In the genomic region with DNA sequence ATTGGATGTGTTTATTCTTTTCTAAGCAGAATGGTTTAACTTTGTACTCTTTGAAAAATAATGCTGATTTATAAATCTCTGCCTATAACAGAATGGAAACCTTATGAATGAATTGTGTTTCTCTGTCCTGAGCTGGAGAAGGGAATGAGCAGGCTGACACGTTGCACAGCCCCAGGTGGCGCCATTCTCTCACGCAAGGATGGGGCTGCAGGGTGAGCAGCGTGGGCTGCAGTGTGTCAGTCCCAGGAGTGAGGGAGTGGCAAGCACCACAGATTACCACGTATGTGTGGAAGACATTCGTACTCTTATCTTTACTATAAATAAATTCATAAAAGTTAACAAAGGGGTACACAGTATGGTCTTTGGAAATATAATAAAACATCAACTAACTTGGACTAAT, we compare ENCODE assay signal across 9 cellular contexts. TPM values are rescaled to one million over a fixed set of nuclear protein-coding genes. Genes with fewer than 3 reads are reported as not detected.
DNase-seq lines count a peak whose midpoint lies in the region; ATAC-seq and TF ChIP-seq lines count a peak whose summit lies in the region.
"Had no signal": no experiment of that assay in that cellular context is flagged by ENCODE, and none has a peak within 500 bp of the region (broad histone marks: within the 10 kb centered on the region; RNA-seq: fewer than 3 reads in every experiment).

No MANE protein-coding gene starts in this region.

- no peaks in the 10 kb centered on the region for H3K27me3 ChIP-seq in left ventricle myocardium inferior (ENCODE audit: low read depth)
- H3K27me3 ChIP-seq in sigmoid colon: no peaks in the 10 kb centered on the region

- H3K36me3 Mint-ChIP-seq in activated naive CD4-positive, alpha-beta T cell treated with anti-CD3 and anti-CD28 coated beads, Interleukin-2, amount 10 ng/mL, durations not matched to agents 7 days and 5 days: peaks cover 10% of the 10 kb centered on the region

- CTCF ChIA-PET in activated naive CD4-positive, alpha-beta T cell treated with anti-CD3 and anti-CD28 coated beads, Interleukin-2, amount 10 ng/mL, durations not matched to agents 7 days and 5 days (lab: Charles Lee): interaction anchor here (0.9 to 1.4 kb wide), 2 partner anchors 16 to 767 kb away, joined by 3 to 4 read pairs; no protein-coding TSS in a partner anchor

- H3K27ac ChIP-seq in left ventricle myocardium inferior (replicated peaks) (no peak overlapping the region), sigmoid colon (no peak overlapping the region)

- TF ChIP-seq POLR2A in sigmoid colon (IDR thresholded peaks at IDR 0.05): no peak

- no peak for ATAC-seq in HG02852 (IDR thresholded peaks at IDR 0.05; ENCODE audit: unreplicated experiment)

- H3K9me3 Mint-ChIP-seq in activated naive CD4-positive, alpha-beta T cell treated with anti-CD3 and anti-CD28 coated beads, Interleukin-2, amount 10 ng/mL, durations not matched to agents 7 days and 5 days: no peaks in the 10 kb centered on the region
- H3K9me3 Mint-ChIP-seq: activated naive CD4-positive, alpha-beta T cell treated with anti-CD3 and anti-CD28 coated beads, Interleukin-2, amount 50 U/mL, for 24 hours had no signal

- H3K4me1 ChIP-seq in left ventricle myocardium inferior (no peaks in the 10 kb centered on the region), sigmoid colon (no peaks in the 10 kb centered on the region)

- no peaks in the 10 kb centered on the region for H3K27me3 Mint-ChIP-seq in activated naive CD4-positive, alpha-beta T cell treated with anti-CD3 and anti-CD28 coated beads, Interleukin-2, amount 10 ng/mL, durations not matched to agents 7 days and 5 days
- H3K27me3 Mint-ChIP-seq: activated naive CD4-positive, alpha-beta T cell treated with anti-CD3 and anti-CD28 coated beads, Interleukin-2, amount 50 U/mL, for 24 hours had no signal

- TF ChIP-seq EP300 in sigmoid colon (IDR thresholded peaks at IDR 0.05): no peak

- no peaks in the 10 kb centered on the region for H3K4me1 Mint-ChIP-seq in activated naive CD4-positive, alpha-beta T cell treated with anti-CD3 and anti-CD28 coated beads, Interleukin-2, amount 10 ng/mL, durations not matched to agents 7 days and 5 days
- H3K4me1 Mint-ChIP-seq: activated naive CD4-positive, alpha-beta T cell treated with anti-CD3 and anti-CD28 coated beads, Interleukin-2, amount 50 U/mL, for 24 hours had no signal

- H3K36me3 ChIP-seq in left ventricle myocardium inferior: peaks cover 23% of the 10 kb centered on the region
- H3K36me3 ChIP-seq in sigmoid colon: no peaks in the 10 kb centered on the region

- H3K27ac Mint-ChIP-seq in activated naive CD4-positive, alpha-beta T cell treated with anti-CD3 and anti-CD28 coated beads, Interleukin-2, amount 10 ng/mL, durations not matched to agents 7 days and 5 days: no peak overlapping the region
- H3K27ac Mint-ChIP-seq: activated naive CD4-positive, alpha-beta T cell treated with anti-CD3 and anti-CD28 coated beads, Interleukin-2, amount 50 U/mL, for 24 hours had no signal

- TF ChIP-seq CTCF in left ventricle myocardium inferior (IDR thresholded peaks at IDR 0.05; ENCODE audit: borderline replicate concordance) (peak; percentile 49), sigmoid colon (IDR thresholded peaks at IDR 0.05) (peak in 3 of 4 experiments; percentile 14 to 28 (median 14))

- DNase-seq in activated naive CD4-positive, alpha-beta T cell treated with anti-CD3 and anti-CD28 coated beads, Interleukin-2, amount 10 ng/mL, durations not matched to agents 7 days and 5 days: peak; percentile 31
- DNase-seq in activated naive CD4-positive, alpha-beta T cell treated with Interleukin-2 at 50 U/mL for 16 hours: no peak
- DNase-seq in NCI-H1092 (lab: John Stamatoyannopoulos, UW) (peak; percentile 37), left ventricle myocardium inferior (peak; percentile 34), sigmoid colon (no peak), SKM-1 treated with dmso at 0.1 percent for 144 hours (lab: John Stamatoyannopoulos, UW; ENCODE audit: unreplicated experiment) (no peak)
- DNase-seq in activated CD4-positive, alpha-beta T cell treated with anti-CD3 and anti-CD28 coated beads, Interleukin-2, amount 50 U/mL, for 48 hours: peak; percentile 19 to 34

- no peak overlapping the region for H3K4me3 Mint-ChIP-seq in activated naive CD4-positive, alpha-beta T cell treated with anti-CD3 and anti-CD28 coated beads, Interleukin-2, amount 10 ng/mL, durations not matched to agents 7 days and 5 days
- H3K4me3 Mint-ChIP-seq: activated naive CD4-positive, alpha-beta T cell treated with anti-CD3 and anti-CD28 coated beads, Interleukin-2, amount 50 U/mL, for 24 hours had no signal

- no peaks in the 10 kb centered on the region for H3K9me3 ChIP-seq in left ventricle myocardium inferior (replicated peaks)
- H3K9me3 ChIP-seq in sigmoid colon: no peaks in the 10 kb centered on the region

- intact Hi-C loops in left ventricle myocardium inferior (cut with micrococcal nuclease) (loop anchor here (10.0 kb wide), 1 partner anchor 772 kb away; no protein-coding TSS in a partner anchor), sigmoid colon (cut with DNase I) (no loop called here)

- WGBS in sigmoid colon, 2 donors: 21 to 50% methylated on average over 6 of the region's 6 CpGs

- H3K4me3 ChIP-seq in left ventricle myocardium inferior (no peak overlapping the region), sigmoid colon (no peak overlapping the region)

RNA-seq across cellular contexts. Expression of a gene that starts 33.4 kb away (rescaled TPM):
- total RNA-seq in left ventricle myocardium inferior: 26.3 TPM
- total RNA-seq in sigmoid colon: 10 to 100 TPM; 12.5 to 13.8 (median 13.5) TPM
- polyA plus RNA-seq in sigmoid colon: 10 to 100 TPM; 10.5 to 33.1 (median 24.6) TPM

Comparison
In these comparisons a context has a peak if more than half of its experiments do, and no peak if none do; other contexts are left out.
1. DNase-seq: peak in activated naive CD4-positive, alpha-beta T cell treated with anti-CD3 and anti-CD28 coated beads, Interleukin-2, amount 10 ng/mL, durations not matched to agents 7 days and 5 days (single experiment), NCI-H1092 (single experiment), activated CD4-positive, alpha-beta T cell treated with anti-CD3 and anti-CD28 coated beads, Interleukin-2, amount 50 U/mL, for 48 hours (2 of 2) and left ventricle myocardium inferior (single experiment); none in activated naive CD4-positive, alpha-beta T cell treated with Interleukin-2 at 50 U/mL for 16 hours (single experiment), sigmoid colon (single experiment) and SKM-1 treated with dmso at 0.1 percent for 144 hours (single experiment).